In the genomic region with DNA sequence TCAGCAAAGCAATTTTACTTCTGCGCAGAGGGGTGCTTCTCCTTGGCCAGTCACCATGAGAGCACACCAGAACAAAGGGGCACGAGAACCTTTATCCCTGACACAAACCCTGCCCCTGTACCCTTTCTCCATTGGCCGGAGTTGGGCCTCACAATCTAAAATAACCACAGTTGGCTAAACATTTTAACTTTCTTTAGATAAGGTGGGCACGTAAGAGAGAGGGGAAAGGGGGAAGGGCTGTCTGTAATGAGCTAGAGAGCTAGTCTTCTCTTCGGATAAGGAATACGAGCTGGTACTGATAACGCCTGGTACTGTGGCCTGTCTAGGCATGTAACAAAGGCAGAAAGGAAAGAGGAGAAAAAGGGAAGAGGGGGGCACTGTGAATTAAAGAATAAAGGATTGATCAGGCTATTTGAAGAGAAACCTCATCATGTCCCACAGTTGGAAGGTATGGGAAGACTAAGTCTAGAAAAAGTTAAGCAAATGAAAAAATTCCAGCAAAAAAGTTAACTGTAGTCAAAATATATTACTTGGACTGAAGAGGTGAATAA, we compare ENCODE assay signal across 1 cellular context.
TF ChIP-seq lines count a peak whose summit lies in the region.

No MANE protein-coding gene starts in this region.

TF ChIP-seq in K562, 482 proteins besides CTCF, POLR2A, EP300 and RAD21 (continued from another document and continues in another):
- TF ChIP-seq KAT7 (CRISPR knock-in tag; IDR thresholded peaks at IDR 0.05; ENCODE audit: borderline replicate concordance) (0 out of 2 replicates have a peak, but pooled peaks have one; percentile 60), CBFA2T3 (IDR thresholded peaks at IDR 0.05) (peak; percentile 81), ZKSCAN3 (CRISPR knock-in tag; IDR thresholded peaks at IDR 0.05) (no peak), L3MBTL2 (IDR thresholded peaks at IDR 0.05) (no peak), PRMT5 (CRISPR knock-in tag; IDR thresholded peaks at IDR 0.05) (no peak), RUNX1 (IDR thresholded peaks at IDR 0.05; ENCODE audit: low read depth) (no peak), C11orf30 (IDR thresholded peaks at IDR 0.05; ENCODE audit: low read depth) (no peak), SMARCA5 (IDR thresholded peaks at IDR 0.05) (no peak), MAZ (CRISPR knock-in tag; conservative IDR thresholded peaks at IDR 0.05 in 1 of 2, IDR thresholded peaks at IDR 0.05 in 1 of 2) (peak in 1 of 2 experiments; percentile 16; a peak in 1 of 4 replicates), NRF1 (conservative IDR thresholded peaks at IDR 0.05 in 1 of 2, IDR thresholded peaks at IDR 0.05 in 1 of 2) (peak in 1 of 2 experiments; percentile 25; a peak in 1 of 4 replicates), PHB2 (IDR thresholded peaks at IDR 0.05; ENCODE audit: low read depth) (no peak), BDP1 (IDR thresholded peaks at IDR 0.05; ENCODE audit: insufficient read depth, insufficient read length) (no peak), TBL1XR1 (IDR thresholded peaks at IDR 0.05; ENCODE audit: low read length in 2 of 2) (no peak), ETS1 (conservative IDR thresholded peaks at IDR 0.05; ENCODE audit: control insufficient read depth, low read depth, low read length) (no peak), EHMT2 (IDR thresholded peaks at IDR 0.05) (peak; percentile 20; the same call in 1 of the 2 replicates), KDM5B (IDR thresholded peaks at IDR 0.05; ENCODE audit: insufficient replicate concordance, low read depth, low read length) (no peak), VEZF1 (CRISPR knock-in tag; IDR thresholded peaks at IDR 0.05) (peak; percentile 45; the same call in 1 of the 2 replicates), HMG20B (CRISPR knock-in tag; IDR thresholded peaks at IDR 0.05) (no peak), SMARCB1 (IDR thresholded peaks at IDR 0.05; ENCODE audit: insufficient read length, low read depth) (no peak), ZNF592 (IDR thresholded peaks at IDR 0.05) (peak; percentile 85), NFXL1 (CRISPR knock-in tag; IDR thresholded peaks at IDR 0.05) (no peak), ZNF311 (CRISPR knock-in tag; IDR thresholded peaks at IDR 0.05) (no peak), TRIM24 (IDR thresholded peaks at IDR 0.05) (peak; percentile 32 to 66; a peak in 3 of 4 replicates), TAL1 (IDR thresholded peaks at IDR 0.05) (peak; percentile 25; the same call in 1 of the 2 replicates), ZNF184 (CRISPR knock-in tag; IDR thresholded peaks at IDR 0.05) (no peak), STAT5B (CRISPR knock-in tag; IDR thresholded peaks at IDR 0.05) (no peak), MTA2 (IDR thresholded peaks at IDR 0.05; ENCODE audit: low read depth) (peak; percentile 14; the same call in 1 of the 2 replicates), IFI16 (CRISPR knock-in tag; IDR thresholded peaks at IDR 0.05) (no peak), PYGO2 (tag; IDR thresholded peaks at IDR 0.05) (0 out of 2 replicates have a peak, but pooled peaks have one; percentile 23), HNRNPK (IDR thresholded peaks at IDR 0.05; ENCODE audit: low read depth, low read length, poor library complexity, severe bottlenecking) (no peak), BRD4 (IDR thresholded peaks at IDR 0.05) (no peak), CREM (IDR thresholded peaks at IDR 0.05; ENCODE audit: low read depth) (peak; percentile 58), AFF1 (IDR thresholded peaks at IDR 0.05; ENCODE audit: low read depth in 1 of 2, partially characterized antibody in 2 of 2) (peak in 1 of 2 experiments; percentile 43), ESRRA (IDR thresholded peaks at IDR 0.05; ENCODE audit: borderline replicate concordance, low read depth) (no peak), IRF9 (tag; IDR thresholded peaks at IDR 0.05) (no peak), PRPF4 (IDR thresholded peaks at IDR 0.05; ENCODE audit: insufficient read depth, low read depth, low read length, poor library complexity, severe bottlenecking) (no peak), NCOR1 (IDR thresholded peaks at IDR 0.05) (peak; percentile 66), SAFB2 (IDR thresholded peaks at IDR 0.05; ENCODE audit: borderline replicate concordance, low read depth, low read length, severe bottlenecking) (no peak), MXI1 (IDR thresholded peaks at IDR 0.05; ENCODE audit: low read depth, low read length) (no peak), SMARCC2 (IDR thresholded peaks at IDR 0.05; ENCODE audit: low read depth) (peak; percentile 34; the same call in 1 of the 2 replicates), TEAD1 (CRISPR knock-in tag; IDR thresholded peaks at IDR 0.05) (no peak; a peak in 1 of 4 replicates), RFX5 (IDR thresholded peaks at IDR 0.05; ENCODE audit: low read depth, low read length) (no peak), TEAD2 (tag; IDR thresholded peaks at IDR 0.05) (no peak), STAG1 (CRISPR knock-in tag; IDR thresholded peaks at IDR 0.05; ENCODE audit: borderline replicate concordance) (no peak)
- TF ChIP-seq, protein P1, sequence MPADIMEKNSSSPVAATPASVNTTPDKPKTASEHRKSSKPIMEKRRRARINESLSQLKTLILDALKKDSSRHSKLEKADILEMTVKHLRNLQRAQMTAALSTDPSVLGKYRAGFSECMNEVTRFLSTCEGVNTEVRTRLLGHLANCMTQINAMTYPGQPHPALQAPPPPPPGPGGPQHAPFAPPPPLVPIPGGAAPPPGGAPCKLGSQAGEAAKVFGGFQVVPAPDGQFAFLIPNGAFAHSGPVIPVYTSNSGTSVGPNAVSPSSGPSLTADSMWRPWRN (IDR thresholded peaks at IDR 0.05; ENCODE audit: low read depth): 0 out of 2 replicates have a peak, but pooled peaks have one; percentile 28
- TF ChIP-seq, protein P2, sequence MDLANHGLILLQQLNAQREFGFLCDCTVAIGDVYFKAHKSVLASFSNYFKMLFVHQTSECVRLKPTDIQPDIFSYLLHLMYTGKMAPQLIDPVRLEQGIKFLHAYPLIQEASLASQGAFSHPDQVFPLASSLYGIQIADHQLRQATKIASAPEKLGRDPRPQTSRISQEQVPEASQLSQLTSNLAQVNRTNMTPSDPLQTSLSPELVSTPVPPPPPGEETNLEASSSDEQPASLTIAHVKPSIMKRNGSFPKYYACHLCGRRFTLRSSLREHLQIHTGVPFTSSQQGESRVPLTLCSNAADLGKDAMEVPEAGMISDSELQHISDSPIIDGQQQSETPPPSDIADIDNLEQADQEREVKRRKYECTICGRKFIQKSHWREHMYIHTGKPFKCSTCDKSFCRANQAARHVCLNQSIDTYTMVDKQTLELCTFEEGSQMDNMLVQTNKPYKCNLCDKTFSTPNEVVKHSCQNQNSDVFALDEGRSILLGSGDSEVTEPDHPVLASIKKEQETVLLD (IDR thresholded peaks at IDR 0.05): peak; percentile 77
- TF ChIP-seq, protein P3, sequence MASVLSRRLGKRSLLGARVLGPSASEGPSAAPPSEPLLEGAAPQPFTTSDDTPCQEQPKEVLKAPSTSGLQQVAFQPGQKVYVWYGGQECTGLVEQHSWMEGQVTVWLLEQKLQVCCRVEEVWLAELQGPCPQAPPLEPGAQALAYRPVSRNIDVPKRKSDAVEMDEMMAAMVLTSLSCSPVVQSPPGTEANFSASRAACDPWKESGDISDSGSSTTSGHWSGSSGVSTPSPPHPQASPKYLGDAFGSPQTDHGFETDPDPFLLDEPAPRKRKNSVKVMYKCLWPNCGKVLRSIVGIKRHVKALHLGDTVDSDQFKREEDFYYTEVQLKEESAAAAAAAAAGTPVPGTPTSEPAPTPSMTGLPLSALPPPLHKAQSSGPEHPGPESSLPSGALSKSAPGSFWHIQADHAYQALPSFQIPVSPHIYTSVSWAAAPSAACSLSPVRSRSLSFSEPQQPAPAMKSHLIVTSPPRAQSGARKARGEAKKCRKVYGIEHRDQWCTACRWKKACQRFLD (CRISPR knock-in tag; IDR thresholded peaks at IDR 0.05): peak; percentile 80; the same call in 1 of the 2 replicates
- TF ChIP-seq, protein P4, sequence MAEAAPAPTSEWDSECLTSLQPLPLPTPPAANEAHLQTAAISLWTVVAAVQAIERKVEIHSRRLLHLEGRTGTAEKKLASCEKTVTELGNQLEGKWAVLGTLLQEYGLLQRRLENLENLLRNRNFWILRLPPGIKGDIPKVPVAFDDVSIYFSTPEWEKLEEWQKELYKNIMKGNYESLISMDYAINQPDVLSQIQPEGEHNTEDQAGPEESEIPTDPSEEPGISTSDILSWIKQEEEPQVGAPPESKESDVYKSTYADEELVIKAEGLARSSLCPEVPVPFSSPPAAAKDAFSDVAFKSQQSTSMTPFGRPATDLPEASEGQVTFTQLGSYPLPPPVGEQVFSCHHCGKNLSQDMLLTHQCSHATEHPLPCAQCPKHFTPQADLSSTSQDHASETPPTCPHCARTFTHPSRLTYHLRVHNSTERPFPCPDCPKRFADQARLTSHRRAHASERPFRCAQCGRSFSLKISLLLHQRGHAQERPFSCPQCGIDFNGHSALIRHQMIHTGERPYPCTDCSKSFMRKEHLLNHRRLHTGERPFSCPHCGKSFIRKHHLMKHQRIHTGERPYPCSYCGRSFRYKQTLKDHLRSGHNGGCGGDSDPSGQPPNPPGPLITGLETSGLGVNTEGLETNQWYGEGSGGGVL (CRISPR knock-in tag; IDR thresholded peaks at IDR 0.05): no peak
